ENCODE assay signal across 13 cellular contexts in genomic region chr11:43735931-43736330, GRCh38. TPM values are rescaled to one million over a fixed set of nuclear protein-coding genes. Genes with fewer than 3 reads are reported as not detected.
A peak's percentile ranks its signal among the peaks of the same experiment; 100 is the strongest.
DNase-seq lines count a peak whose midpoint lies in the region; ATAC-seq and TF ChIP-seq lines count a peak whose summit lies in the region.
"Had no signal": no experiment of that assay in that cellular context is flagged by ENCODE, and none has a peak within 500 bp of the region (broad histone marks: within the 10 kb centered on the region; RNA-seq: fewer than 3 reads in every experiment).

No MANE protein-coding gene starts in this region.

- H3K9me3 ChIP-seq in RWPE2 (ENCODE audit: severe bottlenecking) (peaks cover 1% of the 10 kb centered on the region), smooth muscle cell (replicated peaks; ENCODE audit: low read depth) (no peaks in the 10 kb centered on the region)
- H3K9me3 ChIP-seq: transverse colon had no signal

- H3K4me1 ChIP-seq in RWPE2 (ENCODE audit: insufficient read depth, poor library complexity, severe bottlenecking) (peaks cover 27% of the 10 kb centered on the region), smooth muscle cell (ENCODE audit: low read depth) (peaks cover 30% of the 10 kb centered on the region)

- H3K79me2 ChIP-seq in smooth muscle cell (ENCODE audit: low read depth) = peaks cover 65% of the 10 kb centered on the region

- H3K4me2 ChIP-seq in smooth muscle cell = peak overlapping the region; percentile 77

- ATAC-seq in RWPE2 (ENCODE audit: low read depth) = no peak
- ATAC-seq in activated naive CD8-positive, alpha-beta T cell treated with anti-CD3 and anti-CD28 coated beads, Interleukin-2, amount 50 U/mL, for 24 hours = no peak

- no peak overlapping the region for H2AFZ ChIP-seq in smooth muscle cell (ENCODE audit: low read depth)

- WGBS in smooth muscle cell (ENCODE audit: low lambda C conversion rate) = 48% methylated on average over 5 of the region's 5 CpGs

- no peak overlapping the region for H3K4me3 Mint-ChIP-seq in activated naive CD8-positive, alpha-beta T cell treated with anti-CD3 and anti-CD28 coated beads, Interleukin-2, amount 50 U/mL, for 24 hours
- H3K4me3 Mint-ChIP-seq: T-helper 1 cell treated with Interleukin-12 subunit alpha and Interleukin-12 subunit beta and Interleukin-4 antibody, amounts not matched to agents 30 μg/mL and 1 μg/mL, for 36 hours had no signal

- peaks cover 23% of the 10 kb centered on the region for H3K4me1 Mint-ChIP-seq in activated naive CD8-positive, alpha-beta T cell treated with anti-CD3 and anti-CD28 coated beads, Interleukin-2, amount 50 U/mL, for 24 hours

- peaks cover 18% of the 10 kb centered on the region for H3K9me3 Mint-ChIP-seq in activated naive CD8-positive, alpha-beta T cell treated with anti-CD3 and anti-CD28 coated beads, Interleukin-2, amount 50 U/mL, for 24 hours

- peaks cover 6% of the 10 kb centered on the region for H3F3A ChIP-seq in smooth muscle cell (ENCODE audit: low read depth)

- POLR2A ChIA-PET in GM10248 (lab: Yijun Ruan, JAX) = no interaction called here

- H3K36me3 Mint-ChIP-seq in activated naive CD8-positive, alpha-beta T cell treated with anti-CD3 and anti-CD28 coated beads, Interleukin-2, amount 50 U/mL, for 24 hours (ENCODE audit: low read depth) = peaks cover 57% of the 10 kb centered on the region

- DNase-seq in GM10248 (ENCODE audit: extremely low spot score) (no peak), RWPE2 (ENCODE audit: low spot score) (no peak), fibroblast of the aortic adventitia (ENCODE audit: low read depth) (peak; percentile 61), smooth muscle cell (lab: John Stamatoyannopoulos, UW; ENCODE audit: unreplicated experiment) (no peak), T-helper 9 cell (no peak), ecto neural progenitor cell (ENCODE audit: low spot score) (no peak), SIG-M5 (lab: John Stamatoyannopoulos, UW) (no peak)
- DNase-seq in activated naive CD8-positive, alpha-beta T cell treated with anti-CD3 and anti-CD28 coated beads, Interleukin-2, amount 50 U/mL, for 24 hours = no peak
- DNase-seq: NCI-H345, transverse colon had no signal

- peaks cover 55% of the 10 kb centered on the region for H4K20me1 ChIP-seq in smooth muscle cell (ENCODE audit: low read depth)

- peak; percentile 6 for TF ChIP-seq CTCF in GM10248 (IDR thresholded peaks at IDR 0.05; ENCODE audit: control extremely low read depth, extremely low read depth, low read depth, missing control alignments)
- TF ChIP-seq CTCF in RWPE2 (IDR thresholded peaks at IDR 0.05; ENCODE audit: poor library complexity, severe bottlenecking) = no peak
- peak; percentile 24 for TF ChIP-seq CTCF in fibroblast of the aortic adventitia (IDR thresholded peaks at IDR 0.05; ENCODE audit: insufficient read depth, low read length)
- no peak for TF ChIP-seq CTCF in smooth muscle cell (IDR thresholded peaks at IDR 0.05; ENCODE audit: borderline replicate concordance, insufficient read depth, poor library complexity, severe bottlenecking)

- peak overlapping the region; percentile 45 for H3K9ac ChIP-seq in smooth muscle cell (ENCODE audit: low read depth)

- no peaks in the 10 kb centered on the region for H3K27me3 Mint-ChIP-seq in activated naive CD8-positive, alpha-beta T cell treated with anti-CD3 and anti-CD28 coated beads, Interleukin-2, amount 50 U/mL, for 24 hours

- no peaks in the 10 kb centered on the region for H3K36me3 ChIP-seq in RWPE2 (ENCODE audit: low read depth)
- H3K36me3 ChIP-seq in smooth muscle cell (ENCODE audit: low read depth) = no peaks in the 10 kb centered on the region
- H3K36me3 ChIP-seq: transverse colon had no signal

- H3K4me3 ChIP-seq in RWPE2 (ENCODE audit: severe bottlenecking) (no peak overlapping the region), fibroblast of the aortic adventitia (ENCODE audit: low read depth, low read length) (no peak overlapping the region), smooth muscle cell (no peak overlapping the region)
- H3K4me3 ChIP-seq: transverse colon had no signal

- peak overlapping the region; percentile 12 for H3K27ac ChIP-seq in RWPE2 (ENCODE audit: poor library complexity, severe bottlenecking)
- H3K27ac ChIP-seq in smooth muscle cell (ENCODE audit: low read depth) = peak overlapping the region; percentile 63
- H3K27ac ChIP-seq: HL-60, transverse colon had no signal

- CTCF ChIA-PET in GM10248 (lab: Yijun Ruan, JAX) = no interaction called here

- no peaks in the 10 kb centered on the region for H3K27me3 ChIP-seq in RWPE2 (ENCODE audit: insufficient read depth, poor library complexity, severe bottlenecking)
- H3K27me3 ChIP-seq in smooth muscle cell (ENCODE audit: low read depth) = no peaks in the 10 kb centered on the region
- H3K27me3 ChIP-seq: transverse colon had no signal

- H3K27ac Mint-ChIP-seq in activated naive CD8-positive, alpha-beta T cell treated with anti-CD3 and anti-CD28 coated beads, Interleukin-2, amount 50 U/mL, for 24 hours = no peak overlapping the region
- H3K27ac Mint-ChIP-seq: activated T-helper 2 cell treated with anti-CD3 and anti-CD28 coated beads, Interferon-gamma antibody, Interleukin-2, Interleukin-4, amounts not matched to agents 10 μg/mL and 5 μg/mL and 100 μg/mL, durations not matched to agents 14 hours and 24 hours and 36 hours; T-helper 1 cell treated with Interleukin-12 subunit alpha and Interleukin-12 subunit beta and Interleukin-4 antibody, amounts not matched to agents 30 μg/mL and 1 μg/mL, for 36 hours had no signal

RNA-seq across cellular contexts. Expression of gene HSD17B12, which starts 55.4 kb away (rescaled TPM):
- total RNA-seq in fibroblast of the aortic adventitia (ENCODE audit: low replicate concordance) (76.5 and 92.9 TPM in 2 replicates), smooth muscle cell (111 and 131 TPM in 2 replicates)
- 66.4 and 74.8 TPM in 2 replicates for polyA plus RNA-seq in smooth muscle cell

Comparison
In these comparisons a context has a peak if more than half of its experiments do, and no peak if none do; other contexts are left out.
1. CTCF ChIP-seq: peak in GM10248 (single experiment) and fibroblast of the aortic adventitia (single experiment); none in RWPE2 (single experiment) and smooth muscle cell (single experiment).